Comparison of ENCODE assay signal across 23 cellular contexts in the genomic region with DNA sequence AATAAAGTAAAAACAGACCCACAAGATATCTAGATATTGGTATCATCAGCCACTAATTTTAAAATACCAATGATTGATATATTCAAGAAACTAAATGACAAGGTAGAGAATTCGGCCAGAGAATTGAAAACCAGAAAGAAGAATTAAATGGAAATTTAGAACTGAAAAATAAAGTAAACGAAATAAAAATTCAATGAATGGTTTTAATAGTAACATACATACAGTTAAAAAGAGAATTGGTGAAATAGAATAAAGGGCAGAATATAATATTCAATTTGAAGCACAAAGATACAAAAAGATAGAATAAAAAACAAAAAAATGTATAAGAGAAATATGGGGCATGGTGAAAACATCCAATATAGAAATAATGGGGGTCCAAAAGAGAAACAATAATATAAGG.
"Had no signal": no experiment of that assay in that cellular context is flagged by ENCODE, and none has a peak within 500 bp of the region (broad histone marks: within the 10 kb centered on the region; RNA-seq: fewer than 3 reads in every experiment).

No MANE protein-coding gene starts in this region.

- H3K9me3 ChIP-seq: colonic mucosa had no signal

- H3K36me3 Mint-ChIP-seq: mesothelial cell of epicardium had no signal

- H3K4me1 Mint-ChIP-seq: naive B cell had no signal

- H3K36me3 ChIP-seq: colonic mucosa, esophagus muscularis mucosa, gastrocnemius medialis, heart right ventricle, left lung, lower lobe of right lung had no signal

- ATAC-seq: foreskin keratinocyte, gastrocnemius medialis, heart right ventricle, left cardiac atrium, left lung, left ventricle myocardium superior, lower lobe of right lung, mucosa of descending colon had no signal

- DNase-seq: colonic mucosa; cortex of kidney; effector CD4-positive, alpha-beta T cell; effector memory CD4-positive, alpha-beta T cell; foreskin keratinocyte; gastrocnemius medialis; glutamatergic neuron; head of caudate nucleus; heart right ventricle; hippocampal formation; left cardiac atrium; left lung; left ventricle myocardium superior; lower lobe of right lung; mesenchymal stem cell; mucosa of descending colon; naive B cell had no signal

- H3K4me3 Mint-ChIP-seq: dendritic cell treated with granulocyte-macrophage colony-stimulating factor and Interleukin-4, amounts not matched to agents 40 ng/mL and 50 ng/mL, for 4 days; mesothelial cell of epicardium; naive B cell had no signal

- FAIRE-seq: endothelial cell of umbilical vein, islet of Langerhans, keratinocyte had no signal

- H3K27ac ChIP-seq: colonic mucosa, esophagus muscularis mucosa, foreskin keratinocyte, gastrocnemius medialis, heart right ventricle, left lung, lower lobe of right lung had no signal

- H3K27ac Mint-ChIP-seq: dendritic cell treated with granulocyte-macrophage colony-stimulating factor and Interleukin-4, amounts not matched to agents 40 ng/mL and 50 ng/mL, for 4 days; mesothelial cell of epicardium; naive B cell had no signal

- H3K4me3 ChIP-seq: colonic mucosa, esophagus muscularis mucosa, gastrocnemius medialis, heart right ventricle, left lung, lower lobe of right lung, mucosa of descending colon had no signal

- H3K4me1 ChIP-seq: colonic mucosa, foreskin keratinocyte, heart right ventricle, left lung had no signal

- H3K27me3 ChIP-seq: colonic mucosa, esophagus muscularis mucosa, gastrocnemius medialis, heart right ventricle, left lung had no signal
